1 cellular context compared by ENCODE assay signal in genomic region chr1:186102559-186103148, GRCh38.
TF ChIP-seq lines count a peak whose summit lies in the region.

No MANE protein-coding gene starts in this region.

TF ChIP-seq in K562, 482 proteins besides CTCF, POLR2A, EP300 and RAD21 (continued from another document and continues in another):
- TF ChIP-seq, protein P1, sequence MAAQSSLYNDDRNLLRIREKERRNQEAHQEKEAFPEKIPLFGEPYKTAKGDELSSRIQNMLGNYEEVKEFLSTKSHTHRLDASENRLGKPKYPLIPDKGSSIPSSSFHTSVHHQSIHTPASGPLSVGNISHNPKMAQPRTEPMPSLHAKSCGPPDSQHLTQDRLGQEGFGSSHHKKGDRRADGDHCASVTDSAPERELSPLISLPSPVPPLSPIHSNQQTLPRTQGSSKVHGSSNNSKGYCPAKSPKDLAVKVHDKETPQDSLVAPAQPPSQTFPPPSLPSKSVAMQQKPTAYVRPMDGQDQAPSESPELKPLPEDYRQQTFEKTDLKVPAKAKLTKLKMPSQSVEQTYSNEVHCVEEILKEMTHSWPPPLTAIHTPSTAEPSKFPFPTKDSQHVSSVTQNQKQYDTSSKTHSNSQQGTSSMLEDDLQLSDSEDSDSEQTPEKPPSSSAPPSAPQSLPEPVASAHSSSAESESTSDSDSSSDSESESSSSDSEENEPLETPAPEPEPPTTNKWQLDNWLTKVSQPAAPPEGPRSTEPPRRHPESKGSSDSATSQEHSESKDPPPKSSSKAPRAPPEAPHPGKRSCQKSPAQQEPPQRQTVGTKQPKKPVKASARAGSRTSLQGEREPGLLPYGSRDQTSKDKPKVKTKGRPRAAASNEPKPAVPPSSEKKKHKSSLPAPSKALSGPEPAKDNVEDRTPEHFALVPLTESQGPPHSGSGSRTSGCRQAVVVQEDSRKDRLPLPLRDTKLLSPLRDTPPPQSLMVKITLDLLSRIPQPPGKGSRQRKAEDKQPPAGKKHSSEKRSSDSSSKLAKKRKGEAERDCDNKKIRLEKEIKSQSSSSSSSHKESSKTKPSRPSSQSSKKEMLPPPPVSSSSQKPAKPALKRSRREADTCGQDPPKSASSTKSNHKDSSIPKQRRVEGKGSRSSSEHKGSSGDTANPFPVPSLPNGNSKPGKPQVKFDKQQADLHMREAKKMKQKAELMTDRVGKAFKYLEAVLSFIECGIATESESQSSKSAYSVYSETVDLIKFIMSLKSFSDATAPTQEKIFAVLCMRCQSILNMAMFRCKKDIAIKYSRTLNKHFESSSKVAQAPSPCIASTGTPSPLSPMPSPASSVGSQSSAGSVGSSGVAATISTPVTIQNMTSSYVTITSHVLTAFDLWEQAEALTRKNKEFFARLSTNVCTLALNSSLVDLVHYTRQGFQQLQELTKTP (IDR thresholded peaks at IDR 0.05; ENCODE audit: low read depth in 1 of 2, partially characterized antibody in 2 of 2): peak in 1 of 2 experiments; percentile 82
- no peak for TF ChIP-seq RCOR1 (IDR thresholded peaks at IDR 0.05; ENCODE audit: borderline replicate concordance in 1 of 2, low read depth in 2 of 2, low read length in 2 of 2)
- peak; percentile 51; the same call in 1 of the 2 replicates for TF ChIP-seq CBFA2T3 (IDR thresholded peaks at IDR 0.05)
- peak; percentile 25; the same call in 1 of the 2 replicates for TF ChIP-seq JUND (IDR thresholded peaks at IDR 0.05; ENCODE audit: borderline replicate concordance, low read depth, low read length)
- peak; percentile 67 for TF ChIP-seq JUND (tag; IDR thresholded peaks at IDR 0.05; ENCODE audit: borderline replicate concordance, low read depth, low read length)
- TF ChIP-seq RBBP5 (IDR thresholded peaks at IDR 0.05; ENCODE audit: borderline replicate concordance, insufficient read depth, low read length, poor library complexity, severe bottlenecking): no peak
- 0 out of 2 replicates have a peak, but pooled peaks have one; percentile 12 for TF ChIP-seq GABPA (tag; conservative IDR thresholded peaks at IDR 0.05; ENCODE audit: low read depth)
- TF ChIP-seq SMAD1 (IDR thresholded peaks at IDR 0.05; ENCODE audit: low read depth, low read length, partially characterized antibody): no peak
- TF ChIP-seq FOXJ2 (tag; IDR thresholded peaks at IDR 0.05): peak; percentile 63; the same call in 1 of the 2 replicates
- TF ChIP-seq HIVEP1 (CRISPR knock-in tag; IDR thresholded peaks at IDR 0.05): no peak
- no peak for TF ChIP-seq THRAP3 (IDR thresholded peaks at IDR 0.05; ENCODE audit: borderline replicate concordance)
- TF ChIP-seq MTF1 (CRISPR knock-in tag; IDR thresholded peaks at IDR 0.05; ENCODE audit: borderline replicate concordance): no peak
- TF ChIP-seq ZBTB40 (IDR thresholded peaks at IDR 0.05): peak; percentile 42; the same call in 1 of the 2 replicates
- no peak for TF ChIP-seq ZBTB40 (CRISPR knock-in tag; IDR thresholded peaks at IDR 0.05)
- TF ChIP-seq TCF3 (CRISPR knock-in tag; IDR thresholded peaks at IDR 0.05): peak; percentile 42; the same call in 1 of the 2 replicates
- 0 out of 4 replicates have a peak, but pooled peaks of 1 of the 2 experiments have one; percentile 23 for TF ChIP-seq ZNF318 (IDR thresholded peaks at IDR 0.05; ENCODE audit: borderline replicate concordance in 1 of 2, low read depth in 1 of 2)
- TF ChIP-seq NFE2 (IDR thresholded peaks at IDR 0.05; ENCODE audit: low read depth): peak; percentile 79
- TF ChIP-seq ATF3 (IDR thresholded peaks at IDR 0.05): peak; percentile 48
- no peak for TF ChIP-seq ATF3 (CRISPR knock-in tag; conservative IDR thresholded peaks at IDR 0.05)
- no peak for TF ChIP-seq PHF8 (IDR thresholded peaks at IDR 0.05; ENCODE audit: borderline replicate concordance, low read length)
- 0 out of 2 replicates have a peak, but pooled peaks have one; percentile 34 for TF ChIP-seq ZNF766 (CRISPR knock-in tag; conservative IDR thresholded peaks at IDR 0.05)
- no peak for TF ChIP-seq NFE2L1 (tag; IDR thresholded peaks at IDR 0.05; ENCODE audit: borderline replicate concordance, low read depth)
- no peak for TF ChIP-seq TEAD2 (tag; IDR thresholded peaks at IDR 0.05)
- TF ChIP-seq MAFK (IDR thresholded peaks at IDR 0.05; ENCODE audit: low read length): peak; percentile 51; the same call in 1 of the 2 replicates
- 0 out of 2 replicates have a peak, but pooled peaks have one; percentile 18 for TF ChIP-seq HDAC2 (IDR thresholded peaks at IDR 0.05)
- 0 out of 2 replicates have a peak, but pooled peaks have one; percentile 70 for TF ChIP-seq SMARCE1 (IDR thresholded peaks at IDR 0.05)
- TF ChIP-seq MEF2D (tag; conservative IDR thresholded peaks at IDR 0.05; ENCODE audit: low read depth): peak; percentile 86
- TF ChIP-seq LEF1 (IDR thresholded peaks at IDR 0.05): peak; percentile 21; the same call in 1 of the 2 replicates
- TF ChIP-seq CBX3 (IDR thresholded peaks at IDR 0.05; ENCODE audit: borderline replicate concordance in 1 of 2, low read length in 2 of 2): 0 out of 3 replicates have a peak, but pooled peaks of 1 of the 2 experiments have one; percentile 18
- peak; percentile 61; the same call in 1 of the 2 replicates for TF ChIP-seq DPF2 (IDR thresholded peaks at IDR 0.05)
- TF ChIP-seq MIER1 (IDR thresholded peaks at IDR 0.05; ENCODE audit: low read depth): peak; percentile 88
- TF ChIP-seq ARID1B (IDR thresholded peaks at IDR 0.05): peak; percentile 66
